ENCODE assay signal across 10 cellular contexts in the genomic region with DNA sequence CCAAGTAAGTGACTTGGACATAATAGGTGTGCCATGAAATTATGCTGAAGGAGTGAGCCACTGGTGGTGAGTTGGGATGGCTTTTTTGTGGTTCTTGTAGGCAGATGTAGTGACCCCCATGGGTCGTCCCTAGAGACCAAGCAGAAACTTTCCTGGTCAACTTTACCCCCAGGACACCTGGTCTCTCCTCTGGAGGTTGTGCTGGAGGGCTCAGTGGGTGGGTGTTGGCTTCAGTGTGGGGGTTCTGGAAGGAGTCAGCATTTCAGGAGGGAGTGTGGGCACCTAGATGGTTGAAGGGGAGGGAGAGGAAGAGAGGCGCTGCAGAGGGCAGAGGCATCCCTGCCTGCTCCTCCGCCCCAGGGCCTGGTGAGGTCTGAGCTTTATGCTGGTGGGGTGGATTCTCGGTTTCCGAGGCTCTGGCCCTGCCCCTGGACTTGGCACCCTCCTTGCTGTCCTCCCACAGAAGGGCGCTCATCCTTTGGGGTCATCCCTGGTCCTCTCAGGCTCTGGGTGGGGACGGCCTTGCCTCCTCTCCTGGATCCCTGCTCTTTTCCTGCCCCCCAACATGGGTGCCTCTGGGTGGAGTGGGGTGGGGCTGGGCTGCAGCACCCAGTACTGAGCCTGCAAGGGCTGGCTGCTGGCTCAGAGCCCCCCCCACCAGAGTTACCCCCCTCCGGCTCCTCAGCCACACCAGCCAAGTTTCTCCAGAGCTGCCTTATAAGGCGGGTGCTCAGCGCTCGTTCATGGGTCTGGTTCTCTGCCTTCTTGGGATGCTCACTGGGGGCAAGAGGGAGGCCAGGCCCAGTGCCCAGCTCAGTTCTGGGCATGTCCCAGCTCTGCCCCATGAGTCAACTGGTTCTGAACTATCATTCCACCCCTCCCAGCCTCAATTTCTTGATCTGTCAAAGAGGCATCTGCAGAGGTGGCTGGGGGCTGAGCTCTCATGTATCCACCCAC.
DNase-seq lines count a peak whose midpoint lies in the region; ATAC-seq and TF ChIP-seq lines count a peak whose summit lies in the region.
"Had no signal": no experiment of that assay in that cellular context is flagged by ENCODE, and none has a peak within 500 bp of the region (broad histone marks: within the 10 kb centered on the region; RNA-seq: fewer than 3 reads in every experiment).

No MANE protein-coding gene starts in this region.

- peak overlapping the region; percentile 50; the same call in 1 of the 2 replicates for H3K18ac ChIP-seq in IMR-90 (ENCODE audit: low read depth, low read length)

- peaks cover 52% of the 10 kb centered on the region for H3K36me3 Mint-ChIP-seq in activated T-helper 17 cell treated with anti-CD3 and anti-CD28 coated beads, Interleukin-2, amount 50 U/mL, for 72 hours (ENCODE audit: low read depth)
- peaks cover 68% of the 10 kb centered on the region for H3K36me3 Mint-ChIP-seq in Calu3 (ENCODE audit: insufficient read depth, unreplicated experiment)

- peaks cover 50% of the 10 kb centered on the region for H3K4me1 Mint-ChIP-seq in activated T-helper 17 cell treated with anti-CD3 and anti-CD28 coated beads, Interleukin-2, amount 50 U/mL, for 72 hours
- peaks cover 70% of the 10 kb centered on the region for H3K4me1 Mint-ChIP-seq in Calu3 (ENCODE audit: low read depth, unreplicated experiment)

- POLR2A ChIA-PET in IMR-90 (lab: Charles Lee; ENCODE audit: unreplicated experiment) = interaction anchor here (0.5 kb wide), 1 partner anchor 854 kb away, joined by 6 read pairs; no protein-coding TSS in a partner anchor

- H3K4me1 ChIP-seq in IMR-90 (ENCODE audit: control insufficient read depth, insufficient read depth, low read length) = peaks cover 72% of the 10 kb centered on the region
- H3K4me1 ChIP-seq in right atrium auricular region = peaks cover 0 to 75% of the 10 kb centered on the region in 2 donors

- peak overlapping the region; percentile 27; the same call in 1 of the 3 replicates for H2BK15ac ChIP-seq in IMR-90 (ENCODE audit: low read depth, low read length)

- H3K56ac ChIP-seq in IMR-90 (ENCODE audit: extremely low read depth, insufficient read depth, low read length) = no peak overlapping the region; the same call in 1 of the 2 replicates

- peak overlapping the region; percentile 58 for H3K27ac ChIP-seq in IMR-90 (ENCODE audit: insufficient read depth, low read length)
- H3K27ac ChIP-seq in right atrium auricular region = peak overlapping the region; percentile 61 to 62
- peak overlapping the region in 16 of 21 experiments; percentile 21 to 95 (median 56) for H3K27ac ChIP-seq in skin epidermis

- peak overlapping the region; percentile 32 for H4K5ac ChIP-seq in IMR-90 (ENCODE audit: low read depth, low read length)

- peak overlapping the region; percentile 33 for H2BK20ac ChIP-seq in IMR-90 (ENCODE audit: low read depth, low read length)

- 71% methylated on average over 3 of the region's 11 CpGs; no CpG with 5 or more reads in 1 of the 2 experiments for WGBS in IMR-90 (ENCODE audit: extremely low coverage in 2 of 2, insufficient read length in 1 of 2), 2 experiments

- dilution Hi-C loops in IMR-90 (cut with HindIII; ENCODE audit: low sequenced_read_pairs, unreplicated experiment) = no loop called here

- no peak for TF ChIP-seq RAD21 in IMR-90 (IDR thresholded peaks at IDR 0.05; ENCODE audit: low read length)

- no peak overlapping the region for H3K4me2 ChIP-seq in IMR-90 (ENCODE audit: low read depth, low read length)

- no TSS peak for BruUV-seq in IMR-90 (replicated peaks; lab: Mats Ljungman, UMichigan)
- BruUV-seq in Calu3 (replicated peaks; lab: Mats Ljungman, UMichigan) = no TSS peak

- ATAC-seq in IMR-90 (ENCODE audit: low read depth) (no peak), HG02642 (IDR thresholded peaks at IDR 0.05; ENCODE audit: poor library complexity, unreplicated experiment) (no peak)
- ATAC-seq in activated T-helper 17 cell treated with anti-CD3 and anti-CD28 coated beads, Interleukin-2, amount 50 U/mL, for 72 hours (replicated peaks) = no peak

- peak overlapping the region; percentile 93; the same call in 1 of the 2 replicates for H3K23ac ChIP-seq in IMR-90 (ENCODE audit: low read depth, low read length)

- peak overlapping the region; percentile 8 for H2AFZ ChIP-seq in IMR-90 (replicated peaks; ENCODE audit: low read length, poor library complexity)

- CTCF ChIA-PET in IMR-90 (lab: Yijun Ruan, JAX) (interaction anchor here (0.6 kb wide), 1 partner anchor 13 kb away, joined by 8 read pairs; no protein-coding TSS in a partner anchor), Calu3 (lab: Charles Lee) (interaction anchor here (1.4 kb wide), 1 partner anchor 8 kb away, joined by 3 read pairs; no protein-coding TSS in a partner anchor)

- 0 out of 2 replicates have a peak overlapping the region, but pooled peaks have one; percentile 20 for H3K9ac ChIP-seq in IMR-90 (ENCODE audit: low read depth, low read length)

- intact Hi-C loops in IMR-90 (cut with micrococcal nuclease) (no loop called here), Calu3 (cut with micrococcal nuclease; ENCODE audit: unreplicated experiment) (no loop called here)

- H3K36me3 ChIP-seq in IMR-90 (ENCODE audit: control insufficient read depth, insufficient read depth, low read length) (peaks cover 53% of the 10 kb centered on the region), right atrium auricular region (peaks cover 3% of the 10 kb centered on the region)

- in situ Hi-C loops in IMR-90 (cut with MboI; ENCODE audit: low sequenced_read_pairs) = no loop called here

- peak overlapping the region; percentile 89 for H4K91ac ChIP-seq in IMR-90 (ENCODE audit: insufficient read depth, low read depth, low read length)

- peak overlapping the region; percentile 99 for H2AK5ac ChIP-seq in IMR-90 (ENCODE audit: low read depth, low read length)

- peak overlapping the region; percentile 70 for H2BK120ac ChIP-seq in IMR-90 (ENCODE audit: low read depth, low read length)

- peaks cover 40% of the 10 kb centered on the region for H3K9me1 ChIP-seq in IMR-90 (ENCODE audit: insufficient read depth, low read length)

- TF ChIP-seq CTCF in IMR-90 (conservative IDR thresholded peaks at IDR 0.05; ENCODE audit: low read depth, low read length) = no peak
- no peak for TF ChIP-seq CTCF in right atrium auricular region (IDR thresholded peaks at IDR 0.05)
- no peak for TF ChIP-seq CTCF in Calu3 (IDR thresholded peaks at IDR 0.05; ENCODE audit: unreplicated experiment)

- H3K27me3 ChIP-seq in IMR-90 (ENCODE audit: control insufficient read depth, insufficient read depth, low read length) (no peaks in the 10 kb centered on the region), right atrium auricular region (no peaks in the 10 kb centered on the region)

- no peak for DNase-seq in IMR-90
- no peak for DNase-seq in right atrium auricular region (ENCODE audit: low spot score)
- DNase-seq in medulla oblongata (ENCODE audit: extremely low spot score) = no peak
- no peak for DNase-seq in Calu3
- DNase-seq: NCI-H1105; retina; stimulated activated naive CD4-positive, alpha-beta T cell had no signal

- H2BK5ac ChIP-seq in IMR-90 (ENCODE audit: low read depth, low read length, poor library complexity, severe bottlenecking) = peak overlapping the region; percentile 68

- H3K9me3 Mint-ChIP-seq in activated T-helper 17 cell treated with anti-CD3 and anti-CD28 coated beads, Interleukin-2, amount 50 U/mL, for 72 hours = no peaks in the 10 kb centered on the region
- no peaks in the 10 kb centered on the region for H3K9me3 Mint-ChIP-seq in Calu3 (ENCODE audit: low read depth, unreplicated experiment)

- no peaks in the 10 kb centered on the region for H3K27me3 Mint-ChIP-seq in activated T-helper 17 cell treated with anti-CD3 and anti-CD28 coated beads, Interleukin-2, amount 50 U/mL, for 72 hours
- no peaks in the 10 kb centered on the region for H3K27me3 Mint-ChIP-seq in Calu3 (ENCODE audit: unreplicated experiment)

- H3K4me3 ChIP-seq in IMR-90 (ENCODE audit: insufficient read depth, low read depth, low read length) (no peak overlapping the region), right atrium auricular region (no peak overlapping the region), skin epidermis (no peak overlapping the region)

- peaks cover 40% of the 10 kb centered on the region for H4K20me1 ChIP-seq in IMR-90 (ENCODE audit: insufficient read depth, low read length)

- peak overlapping the region; percentile 80 for H2AK9ac ChIP-seq in IMR-90 (replicated peaks; ENCODE audit: low read depth, low read length, poor library complexity)

- no peak for TF ChIP-seq POLR2A in IMR-90 (IDR thresholded peaks at IDR 0.05; ENCODE audit: low read depth, low read length)

- peak overlapping the region; percentile 97 for H3K27ac Mint-ChIP-seq in activated T-helper 17 cell treated with anti-CD3 and anti-CD28 coated beads, Interleukin-2, amount 50 U/mL, for 72 hours
- H3K27ac Mint-ChIP-seq in Calu3 (ENCODE audit: unreplicated experiment) = no peak overlapping the region

- H3K4ac ChIP-seq in IMR-90 (ENCODE audit: low read depth, low read length) = peak overlapping the region; percentile 88

- peak overlapping the region; percentile 96 for H3K4me3 Mint-ChIP-seq in activated T-helper 17 cell treated with anti-CD3 and anti-CD28 coated beads, Interleukin-2, amount 50 U/mL, for 72 hours
- H3K4me3 Mint-ChIP-seq in Calu3 (ENCODE audit: low read depth, unreplicated experiment) = no peak overlapping the region

- H3K79me1 ChIP-seq in IMR-90 (ENCODE audit: low read depth in 1 of 2, low read length in 2 of 2) = peaks cover 29 to 93% of the 10 kb centered on the region in 2 experiments

- H3K14ac ChIP-seq in IMR-90 (replicated peaks; ENCODE audit: low read depth, low read length) = peak overlapping the region; percentile 72

- peak overlapping the region; percentile 61 to 80; a peak in 3 of 4 replicates for H4K8ac ChIP-seq in IMR-90 (ENCODE audit: low read depth in 2 of 2, low read length in 2 of 2)

- H3K9me3 ChIP-seq in IMR-90 (ENCODE audit: control insufficient read depth, insufficient read depth, low read length) (0 out of 2 replicates have a peak, but pooled peaks cover 2% of the 10 kb centered on the region), right atrium auricular region (peaks cover 0 to 3% of the 10 kb centered on the region in 2 donors)

TF ChIP-seq in IMR-90, 13 proteins besides CTCF, POLR2A, EP300 and RAD21 (continues in another document):
- TF ChIP-seq NFE2L2 (IDR thresholded peaks at IDR 0.05; ENCODE audit: low read depth, low read length) (no peak), MAFK (IDR thresholded peaks at IDR 0.05; ENCODE audit: low read depth, low read length) (no peak), SMC3 (IDR thresholded peaks at IDR 0.05; ENCODE audit: low read depth, low read length) (no peak), RFX5 (IDR thresholded peaks at IDR 0.05; ENCODE audit: low read depth, low read length) (no peak)
- TF ChIP-seq, protein P1, sequence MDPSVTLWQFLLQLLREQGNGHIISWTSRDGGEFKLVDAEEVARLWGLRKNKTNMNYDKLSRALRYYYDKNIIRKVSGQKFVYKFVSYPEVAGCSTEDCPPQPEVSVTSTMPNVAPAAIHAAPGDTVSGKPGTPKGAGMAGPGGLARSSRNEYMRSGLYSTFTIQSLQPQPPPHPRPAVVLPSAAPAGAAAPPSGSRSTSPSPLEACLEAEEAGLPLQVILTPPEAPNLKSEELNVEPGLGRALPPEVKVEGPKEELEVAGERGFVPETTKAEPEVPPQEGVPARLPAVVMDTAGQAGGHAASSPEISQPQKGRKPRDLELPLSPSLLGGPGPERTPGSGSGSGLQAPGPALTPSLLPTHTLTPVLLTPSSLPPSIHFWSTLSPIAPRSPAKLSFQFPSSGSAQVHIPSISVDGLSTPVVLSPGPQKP (IDR thresholded peaks at IDR 0.05; ENCODE audit: borderline replicate concordance, low read depth, low read length) = no peak
